In the genomic region with DNA sequence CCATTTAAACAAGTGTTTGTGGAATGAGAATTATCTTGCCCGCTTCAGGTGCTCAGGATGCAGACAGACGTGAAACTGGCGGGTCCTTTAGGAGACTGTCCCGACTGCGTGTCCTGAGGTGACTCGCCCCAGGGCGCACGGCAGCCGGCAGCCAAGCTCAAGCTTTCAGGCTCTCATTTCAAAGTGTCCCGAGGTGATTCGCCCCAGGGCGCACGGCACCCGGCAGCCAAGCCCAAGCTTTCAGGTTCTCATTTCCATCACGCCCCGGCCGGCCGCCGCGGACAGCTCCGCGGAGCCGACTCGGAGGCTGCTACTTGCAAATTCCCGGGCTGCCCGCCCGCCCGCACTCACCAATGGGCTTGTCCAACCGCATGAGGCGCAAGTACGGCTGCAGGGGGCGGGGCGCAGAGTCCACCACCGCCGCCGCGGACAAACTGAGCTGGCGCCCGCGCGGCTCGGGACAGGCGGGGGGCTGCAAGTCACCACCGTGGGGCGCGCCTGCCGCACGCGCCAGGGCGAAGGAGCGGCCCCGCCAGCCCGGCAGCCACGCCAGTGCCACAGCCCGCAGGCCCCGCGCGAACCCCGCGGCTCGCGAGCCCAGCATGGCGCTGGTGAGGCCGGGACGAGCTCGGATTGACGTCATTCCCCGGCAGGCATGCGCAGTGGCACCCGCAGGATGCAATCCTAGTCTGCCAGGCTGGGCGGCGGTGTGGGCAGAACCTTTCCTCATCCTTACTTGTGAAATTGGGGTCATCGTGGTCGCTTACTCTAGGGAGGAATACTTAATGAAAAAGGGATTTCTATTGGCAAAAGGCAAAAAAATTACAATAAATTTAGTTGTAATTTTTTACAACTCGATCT, we compare ENCODE assay signal across 1 cellular context.
A peak's percentile ranks its signal among the peaks of the same experiment; 100 is the strongest.
TF ChIP-seq lines count a peak whose summit lies in the region.

A gene with protein sequence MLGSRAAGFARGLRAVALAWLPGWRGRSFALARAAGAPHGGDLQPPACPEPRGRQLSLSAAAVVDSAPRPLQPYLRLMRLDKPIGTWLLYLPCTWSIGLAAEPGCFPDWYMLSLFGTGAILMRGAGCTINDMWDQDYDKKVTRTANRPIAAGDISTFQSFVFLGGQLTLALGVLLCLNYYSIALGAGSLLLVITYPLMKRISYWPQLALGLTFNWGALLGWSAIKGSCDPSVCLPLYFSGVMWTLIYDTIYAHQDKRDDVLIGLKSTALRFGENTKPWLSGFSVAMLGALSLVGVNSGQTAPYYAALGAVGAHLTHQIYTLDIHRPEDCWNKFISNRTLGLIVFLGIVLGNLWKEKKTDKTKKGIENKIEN (minus strand): TSS at position 638 of the 861 bp plus-strand sequence. CDS start 34 bp downstream, at position 604.

TF ChIP-seq in HepG2, 621 proteins besides CTCF, POLR2A, EP300 and RAD21 (continued from another document and continues in another):
- TF ChIP-seq, protein P1, sequence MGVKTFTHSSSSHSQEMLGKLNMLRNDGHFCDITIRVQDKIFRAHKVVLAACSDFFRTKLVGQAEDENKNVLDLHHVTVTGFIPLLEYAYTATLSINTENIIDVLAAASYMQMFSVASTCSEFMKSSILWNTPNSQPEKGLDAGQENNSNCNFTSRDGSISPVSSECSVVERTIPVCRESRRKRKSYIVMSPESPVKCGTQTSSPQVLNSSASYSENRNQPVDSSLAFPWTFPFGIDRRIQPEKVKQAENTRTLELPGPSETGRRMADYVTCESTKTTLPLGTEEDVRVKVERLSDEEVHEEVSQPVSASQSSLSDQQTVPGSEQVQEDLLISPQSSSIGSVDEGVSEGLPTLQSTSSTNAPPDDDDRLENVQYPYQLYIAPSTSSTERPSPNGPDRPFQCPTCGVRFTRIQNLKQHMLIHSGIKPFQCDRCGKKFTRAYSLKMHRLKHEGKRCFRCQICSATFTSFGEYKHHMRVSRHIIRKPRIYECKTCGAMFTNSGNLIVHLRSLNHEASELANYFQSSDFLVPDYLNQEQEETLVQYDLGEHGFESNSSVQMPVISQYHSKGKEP (CRISPR knock-in tag; IDR thresholded peaks at IDR 0.05) = no peak
- TF ChIP-seq ZNF24 (IDR thresholded peaks at IDR 0.05) = no peak
- TF ChIP-seq, protein P2, sequence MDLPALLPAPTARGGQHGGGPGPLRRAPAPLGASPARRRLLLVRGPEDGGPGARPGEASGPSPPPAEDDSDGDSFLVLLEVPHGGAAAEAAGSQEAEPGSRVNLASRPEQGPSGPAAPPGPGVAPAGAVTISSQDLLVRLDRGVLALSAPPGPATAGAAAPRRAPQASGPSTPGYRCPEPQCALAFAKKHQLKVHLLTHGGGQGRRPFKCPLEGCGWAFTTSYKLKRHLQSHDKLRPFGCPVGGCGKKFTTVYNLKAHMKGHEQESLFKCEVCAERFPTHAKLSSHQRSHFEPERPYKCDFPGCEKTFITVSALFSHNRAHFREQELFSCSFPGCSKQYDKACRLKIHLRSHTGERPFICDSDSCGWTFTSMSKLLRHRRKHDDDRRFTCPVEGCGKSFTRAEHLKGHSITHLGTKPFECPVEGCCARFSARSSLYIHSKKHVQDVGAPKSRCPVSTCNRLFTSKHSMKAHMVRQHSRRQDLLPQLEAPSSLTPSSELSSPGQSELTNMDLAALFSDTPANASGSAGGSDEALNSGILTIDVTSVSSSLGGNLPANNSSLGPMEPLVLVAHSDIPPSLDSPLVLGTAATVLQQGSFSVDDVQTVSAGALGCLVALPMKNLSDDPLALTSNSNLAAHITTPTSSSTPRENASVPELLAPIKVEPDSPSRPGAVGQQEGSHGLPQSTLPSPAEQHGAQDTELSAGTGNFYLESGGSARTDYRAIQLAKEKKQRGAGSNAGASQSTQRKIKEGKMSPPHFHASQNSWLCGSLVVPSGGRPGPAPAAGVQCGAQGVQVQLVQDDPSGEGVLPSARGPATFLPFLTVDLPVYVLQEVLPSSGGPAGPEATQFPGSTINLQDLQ (CRISPR knock-in tag; IDR thresholded peaks at IDR 0.05) = peak; percentile 50; the same call in 1 of the 2 replicates
- TF ChIP-seq NFATC3 (CRISPR knock-in tag; IDR thresholded peaks at IDR 0.05) = no peak
- no peak for TF ChIP-seq REPIN1 (CRISPR knock-in tag; IDR thresholded peaks at IDR 0.05; ENCODE audit: borderline replicate concordance, low read depth)
- no peak; the same call in 1 of the 2 replicates for TF ChIP-seq ARHGAP35 (CRISPR knock-in tag; IDR thresholded peaks at IDR 0.05; ENCODE audit: borderline replicate concordance)
- TF ChIP-seq SMC3 (IDR thresholded peaks at IDR 0.05; ENCODE audit: low read length) = no peak
- 0 out of 2 replicates have a peak, but pooled peaks have one; percentile 38 for TF ChIP-seq PAWR (CRISPR knock-in tag; IDR thresholded peaks at IDR 0.05; ENCODE audit: borderline replicate concordance)
- no peak for TF ChIP-seq ZNF225 (CRISPR knock-in tag; IDR thresholded peaks at IDR 0.05)
- TF ChIP-seq ZEB1 (IDR thresholded peaks at IDR 0.05; ENCODE audit: insufficient replicate concordance, low read depth) = no peak
- TF ChIP-seq ZNF234 (CRISPR knock-in tag; conservative IDR thresholded peaks at IDR 0.05) = no peak
- TF ChIP-seq KLF6 (CRISPR knock-in tag; IDR thresholded peaks at IDR 0.05) = no peak
- TF ChIP-seq, protein P3, sequence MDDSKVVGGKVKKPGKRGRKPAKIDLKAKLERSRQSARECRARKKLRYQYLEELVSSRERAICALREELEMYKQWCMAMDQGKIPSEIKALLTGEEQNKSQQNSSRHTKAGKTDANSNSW (CRISPR knock-in tag; IDR thresholded peaks at IDR 0.05; ENCODE audit: borderline replicate concordance) = 0 out of 2 replicates have a peak, but pooled peaks have one; percentile 12
- TF ChIP-seq GZF1 (CRISPR knock-in tag; IDR thresholded peaks at IDR 0.05) = peak; percentile 34; the same call in 1 of the 2 replicates
- TF ChIP-seq, protein P4, sequence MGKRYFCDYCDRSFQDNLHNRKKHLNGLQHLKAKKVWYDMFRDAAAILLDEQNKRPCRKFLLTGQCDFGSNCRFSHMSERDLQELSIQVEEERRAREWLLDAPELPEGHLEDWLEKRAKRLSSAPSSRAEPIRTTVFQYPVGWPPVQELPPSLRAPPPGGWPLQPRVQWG (CRISPR knock-in tag; IDR thresholded peaks at IDR 0.05; ENCODE audit: borderline replicate concordance, low read depth) = no peak
- TF ChIP-seq, protein P5, sequence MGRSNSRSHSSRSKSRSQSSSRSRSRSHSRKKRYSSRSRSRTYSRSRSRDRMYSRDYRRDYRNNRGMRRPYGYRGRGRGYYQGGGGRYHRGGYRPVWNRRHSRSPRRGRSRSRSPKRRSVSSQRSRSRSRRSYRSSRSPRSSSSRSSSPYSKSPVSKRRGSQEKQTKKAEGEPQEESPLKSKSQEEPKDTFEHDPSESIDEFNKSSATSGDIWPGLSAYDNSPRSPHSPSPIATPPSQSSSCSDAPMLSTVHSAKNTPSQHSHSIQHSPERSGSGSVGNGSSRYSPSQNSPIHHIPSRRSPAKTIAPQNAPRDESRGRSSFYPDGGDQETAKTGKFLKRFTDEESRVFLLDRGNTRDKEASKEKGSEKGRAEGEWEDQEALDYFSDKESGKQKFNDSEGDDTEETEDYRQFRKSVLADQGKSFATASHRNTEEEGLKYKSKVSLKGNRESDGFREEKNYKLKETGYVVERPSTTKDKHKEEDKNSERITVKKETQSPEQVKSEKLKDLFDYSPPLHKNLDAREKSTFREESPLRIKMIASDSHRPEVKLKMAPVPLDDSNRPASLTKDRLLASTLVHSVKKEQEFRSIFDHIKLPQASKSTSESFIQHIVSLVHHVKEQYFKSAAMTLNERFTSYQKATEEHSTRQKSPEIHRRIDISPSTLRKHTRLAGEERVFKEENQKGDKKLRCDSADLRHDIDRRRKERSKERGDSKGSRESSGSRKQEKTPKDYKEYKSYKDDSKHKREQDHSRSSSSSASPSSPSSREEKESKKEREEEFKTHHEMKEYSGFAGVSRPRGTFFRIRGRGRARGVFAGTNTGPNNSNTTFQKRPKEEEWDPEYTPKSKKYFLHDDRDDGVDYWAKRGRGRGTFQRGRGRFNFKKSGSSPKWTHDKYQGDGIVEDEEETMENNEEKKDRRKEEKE (IDR thresholded peaks at IDR 0.05) = no peak
- TF ChIP-seq ZNF124 (CRISPR knock-in tag; IDR thresholded peaks at IDR 0.05) = peak; percentile 19; the same call in 1 of the 2 replicates
- TF ChIP-seq THYN1 (CRISPR knock-in tag; IDR thresholded peaks at IDR 0.05; ENCODE audit: borderline replicate concordance, low read depth) = no peak
- TF ChIP-seq, protein P6, sequence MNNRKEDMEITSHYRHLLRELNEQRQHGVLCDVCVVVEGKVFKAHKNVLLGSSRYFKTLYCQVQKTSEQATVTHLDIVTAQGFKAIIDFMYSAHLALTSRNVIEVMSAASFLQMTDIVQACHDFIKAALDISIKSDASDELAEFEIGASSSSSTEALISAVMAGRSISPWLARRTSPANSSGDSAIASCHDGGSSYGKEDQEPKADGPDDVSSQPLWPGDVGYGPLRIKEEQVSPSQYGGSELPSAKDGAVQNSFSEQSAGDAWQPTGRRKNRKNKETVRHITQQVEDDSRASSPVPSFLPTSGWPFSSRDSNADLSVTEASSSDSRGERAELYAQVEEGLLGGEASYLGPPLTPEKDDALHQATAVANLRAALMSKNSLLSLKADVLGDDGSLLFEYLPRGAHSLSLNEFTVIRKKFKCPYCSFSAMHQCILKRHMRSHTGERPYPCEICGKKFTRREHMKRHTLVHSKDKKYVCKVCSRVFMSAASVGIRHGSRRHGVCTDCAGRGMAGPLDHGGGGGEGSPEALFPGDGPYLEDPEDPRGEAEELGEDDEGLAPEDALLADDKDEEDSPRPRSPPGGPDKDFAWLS (CRISPR knock-in tag; IDR thresholded peaks at IDR 0.05; ENCODE audit: borderline replicate concordance) = peak; percentile 84; the same call in 1 of the 2 replicates
- no peak for TF ChIP-seq FOXA1 (IDR thresholded peaks at IDR 0.05)
- TF ChIP-seq FOXA1 (CRISPR knock-in tag; IDR thresholded peaks at IDR 0.05) = no peak
- TF ChIP-seq ZNF839 (CRISPR knock-in tag; IDR thresholded peaks at IDR 0.05; ENCODE audit: borderline replicate concordance) = no peak; the same call in 1 of the 2 replicates
- 0 out of 2 replicates have a peak, but pooled peaks have one; percentile 4 for TF ChIP-seq DPF2 (CRISPR knock-in tag; IDR thresholded peaks at IDR 0.05; ENCODE audit: borderline replicate concordance, low read depth)
- TF ChIP-seq FOXJ3 (CRISPR knock-in tag; IDR thresholded peaks at IDR 0.05; ENCODE audit: borderline replicate concordance) = no peak
- TF ChIP-seq, protein P7, sequence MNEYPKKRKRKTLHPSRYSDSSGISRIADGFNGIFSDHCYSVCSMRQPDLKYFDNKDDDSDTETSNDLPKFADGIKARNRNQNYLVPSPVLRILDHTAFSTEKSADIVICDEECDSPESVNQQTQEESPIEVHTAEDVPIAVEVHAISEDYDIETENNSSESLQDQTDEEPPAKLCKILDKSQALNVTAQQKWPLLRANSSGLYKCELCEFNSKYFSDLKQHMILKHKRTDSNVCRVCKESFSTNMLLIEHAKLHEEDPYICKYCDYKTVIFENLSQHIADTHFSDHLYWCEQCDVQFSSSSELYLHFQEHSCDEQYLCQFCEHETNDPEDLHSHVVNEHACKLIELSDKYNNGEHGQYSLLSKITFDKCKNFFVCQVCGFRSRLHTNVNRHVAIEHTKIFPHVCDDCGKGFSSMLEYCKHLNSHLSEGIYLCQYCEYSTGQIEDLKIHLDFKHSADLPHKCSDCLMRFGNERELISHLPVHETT (CRISPR knock-in tag; conservative IDR thresholded peaks at IDR 0.05) = 0 out of 2 replicates have a peak, but pooled peaks have one; percentile 43
- TF ChIP-seq ZBTB38 (CRISPR knock-in tag; IDR thresholded peaks at IDR 0.05) = peak; percentile 81
- TF ChIP-seq ZNF282 (IDR thresholded peaks at IDR 0.05; ENCODE audit: partially characterized antibody) = no peak
- no peak for TF ChIP-seq ZNF530 (CRISPR knock-in tag; IDR thresholded peaks at IDR 0.05; ENCODE audit: low read depth)
- TF ChIP-seq ZFX (CRISPR knock-in tag; IDR thresholded peaks at IDR 0.05; ENCODE audit: low read depth) = peak; percentile 91
- peak; percentile 72 for TF ChIP-seq ZNF883 (CRISPR knock-in tag; IDR thresholded peaks at IDR 0.05; ENCODE audit: not compliant biosample characterization)
- TF ChIP-seq SMYD3 (CRISPR knock-in tag; IDR thresholded peaks at IDR 0.05) = peak; percentile 30; the same call in 1 of the 2 replicates
- no peak for TF ChIP-seq FOXK2 (IDR thresholded peaks at IDR 0.05)
- TF ChIP-seq, protein P8, sequence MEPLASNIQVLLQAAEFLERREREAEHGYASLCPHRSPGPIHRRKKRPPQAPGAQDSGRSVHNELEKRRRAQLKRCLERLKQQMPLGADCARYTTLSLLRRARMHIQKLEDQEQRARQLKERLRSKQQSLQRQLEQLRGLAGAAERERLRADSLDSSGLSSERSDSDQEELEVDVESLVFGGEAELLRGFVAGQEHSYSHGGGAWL (CRISPR knock-in tag; IDR thresholded peaks at IDR 0.05) = no peak; the same call in 1 of the 2 replicates
- TF ChIP-seq JUNB (CRISPR knock-in tag; IDR thresholded peaks at IDR 0.05; ENCODE audit: borderline replicate concordance) = no peak
- no peak for TF ChIP-seq ZFP62 (CRISPR knock-in tag; IDR thresholded peaks at IDR 0.05)
- TF ChIP-seq ZNF652 (CRISPR knock-in tag; IDR thresholded peaks at IDR 0.05; ENCODE audit: borderline replicate concordance, low read depth) = no peak
- TF ChIP-seq, protein P9, sequence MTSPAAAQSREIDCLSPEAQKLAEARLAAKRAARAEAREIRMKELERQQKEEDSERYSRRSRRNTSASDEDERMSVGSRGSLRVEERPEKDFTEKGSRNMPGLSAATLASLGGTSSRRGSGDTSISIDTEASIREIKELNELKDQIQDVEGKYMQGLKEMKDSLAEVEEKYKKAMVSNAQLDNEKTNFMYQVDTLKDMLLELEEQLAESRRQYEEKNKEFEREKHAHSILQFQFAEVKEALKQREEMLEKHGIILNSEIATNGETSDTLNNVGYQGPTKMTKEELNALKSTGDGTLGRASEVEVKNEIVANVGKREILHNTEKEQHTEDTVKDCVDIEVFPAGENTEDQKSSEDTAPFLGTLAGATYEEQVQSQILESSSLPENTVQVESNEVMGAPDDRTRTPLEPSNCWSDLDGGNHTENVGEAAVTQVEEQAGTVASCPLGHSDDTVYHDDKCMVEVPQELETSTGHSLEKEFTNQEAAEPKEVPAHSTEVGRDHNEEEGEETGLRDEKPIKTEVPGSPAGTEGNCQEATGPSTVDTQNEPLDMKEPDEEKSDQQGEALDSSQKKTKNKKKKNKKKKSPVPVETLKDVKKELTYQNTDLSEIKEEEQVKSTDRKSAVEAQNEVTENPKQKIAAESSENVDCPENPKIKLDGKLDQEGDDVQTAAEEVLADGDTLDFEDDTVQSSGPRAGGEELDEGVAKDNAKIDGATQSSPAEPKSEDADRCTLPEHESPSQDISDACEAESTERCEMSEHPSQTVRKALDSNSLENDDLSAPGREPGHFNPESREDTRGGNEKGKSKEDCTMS (CRISPR knock-in tag; conservative IDR thresholded peaks at IDR 0.05) = no peak
- TF ChIP-seq TBP (CRISPR knock-in tag; IDR thresholded peaks at IDR 0.05) = no peak
- no peak for TF ChIP-seq U2AF2 (IDR thresholded peaks at IDR 0.05; ENCODE audit: low read depth, low read length)
- TF ChIP-seq ZC3H4 (CRISPR knock-in tag; IDR thresholded peaks at IDR 0.05; ENCODE audit: borderline replicate concordance) = no peak
- no peak for TF ChIP-seq SMARCE1 (IDR thresholded peaks at IDR 0.05; ENCODE audit: borderline replicate concordance)
- peak; percentile 82; the same call in 1 of the 2 replicates for TF ChIP-seq ZNF543 (CRISPR knock-in tag; IDR thresholded peaks at IDR 0.05)
- TF ChIP-seq ZNF354B (CRISPR knock-in tag; IDR thresholded peaks at IDR 0.05) = no peak
- TF ChIP-seq SNAI1 (CRISPR knock-in tag; IDR thresholded peaks at IDR 0.05; ENCODE audit: borderline replicate concordance) = no peak
- TF ChIP-seq ZNF232 (CRISPR knock-in tag; IDR thresholded peaks at IDR 0.05; ENCODE audit: borderline replicate concordance) = no peak
- peak; percentile 47; the same call in 1 of the 2 replicates for TF ChIP-seq HES4 (CRISPR knock-in tag; IDR thresholded peaks at IDR 0.05; ENCODE audit: borderline replicate concordance)
- no peak for TF ChIP-seq TP53 (CRISPR knock-in tag; conservative IDR thresholded peaks at IDR 0.05)
- TF ChIP-seq MIER2 (CRISPR knock-in tag; IDR thresholded peaks at IDR 0.05) = no peak
- TF ChIP-seq ZNF878 (CRISPR knock-in tag; IDR thresholded peaks at IDR 0.05) = peak; percentile 54; the same call in 1 of the 2 replicates
